11 cellular contexts compared by ENCODE assay signal in the genomic region with DNA sequence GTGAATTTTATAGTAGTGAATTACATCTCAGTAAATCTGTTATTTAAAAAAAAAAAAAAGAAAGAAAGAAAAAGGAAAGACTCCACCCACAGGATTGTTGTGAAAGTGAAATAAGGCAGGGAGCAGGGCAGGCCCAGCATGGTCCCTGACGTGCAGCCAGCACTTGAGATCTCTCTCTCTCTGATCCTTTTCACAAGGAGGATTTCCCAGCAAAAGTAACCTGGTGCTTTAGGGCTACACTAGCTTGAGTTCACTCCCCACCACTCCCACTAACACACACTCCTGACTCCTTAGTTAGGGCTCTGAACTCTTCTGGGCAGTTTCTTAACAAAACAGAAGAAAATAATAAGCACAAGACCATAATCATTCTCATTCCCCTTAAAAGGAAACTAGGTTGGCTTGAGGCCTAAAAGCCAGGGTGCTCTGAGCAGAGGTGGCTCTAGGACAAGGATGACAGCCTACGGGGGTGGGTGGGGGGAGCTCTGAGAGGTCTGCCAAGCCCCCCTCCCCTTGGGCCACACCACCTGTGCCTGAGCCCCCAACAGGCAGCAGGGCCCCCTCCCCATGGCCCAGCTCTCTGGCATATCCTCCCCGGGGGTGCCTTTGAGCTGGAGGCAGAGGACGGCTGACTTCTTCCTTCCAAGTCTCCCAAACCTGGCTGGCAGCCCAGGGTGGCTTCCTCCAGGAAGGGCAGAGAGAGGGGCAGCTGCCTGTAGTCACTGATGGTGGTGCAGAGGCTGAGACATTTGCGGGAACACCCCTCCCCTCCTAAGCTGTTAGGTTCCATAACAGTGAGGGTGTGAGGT. TPM values are rescaled to one million over a fixed set of nuclear protein-coding genes. Genes with fewer than 3 reads are reported as not detected.
DNase-seq lines count a peak whose midpoint lies in the region; ATAC-seq, FAIRE-seq and TF ChIP-seq lines count a peak whose summit lies in the region.
"Had no signal": no experiment of that assay in that cellular context is flagged by ENCODE, and none has a peak within 500 bp of the region (broad histone marks: within the 10 kb centered on the region; RNA-seq: fewer than 3 reads in every experiment).

No MANE protein-coding gene starts in this region.

- intact Hi-C loops in pancreas (cut with DNase I), result no loop called here

- H3K36me3 ChIP-seq in HUES48 (ENCODE audit: control insufficient read depth, insufficient read depth, low read length) (no peaks in the 10 kb centered on the region), esophagus (ENCODE audit: control insufficient read depth in 2 of 2, insufficient read depth in 2 of 2, low read length in 1 of 2) (no peaks in the 10 kb centered on the region), pancreas (no peaks in the 10 kb centered on the region)

- 17 to 28% methylated on average over 5 of the region's 5 CpGs for WGBS in esophagus, 2 donors
- WGBS in pancreas, 2 donors, result 56% methylated on average over 5 of the region's 5 CpGs

- H3K27ac ChIP-seq in HUES48 (ENCODE audit: low read depth, low read length) (peak overlapping the region; percentile 11), esophagus (ENCODE audit: low read depth in 2 of 2, low read length in 1 of 2) (peak overlapping the region; percentile 96 to 98), pancreas (peak overlapping the region in 1 of 4 donors; percentile 22)

- H3K9me3 ChIP-seq in HUES48 (ENCODE audit: control insufficient read depth, insufficient read depth, low read length) (no peaks in the 10 kb centered on the region), esophagus (ENCODE audit: control insufficient read depth in 2 of 2, insufficient read depth in 1 of 2, low read depth in 1 of 2, low read length in 1 of 2) (no peaks in the 10 kb centered on the region), pancreas (no peaks in the 10 kb centered on the region)

- ATAC-seq in pancreas, result peak in 3 of 4 donors; percentile 39 to 72 (median 59)
- ATAC-seq in HG03442 (IDR thresholded peaks at IDR 0.05; ENCODE audit: unreplicated experiment), result no peak

- H3K4me1 ChIP-seq in HUES48 (ENCODE audit: control insufficient read depth, insufficient read depth, low read length) (peaks cover 9% of the 10 kb centered on the region), esophagus (ENCODE audit: control insufficient read depth in 2 of 2, insufficient read depth in 2 of 2, low read length in 1 of 2) (peaks cover 2 to 13% of the 10 kb centered on the region in 2 donors), pancreas (no peaks in the 10 kb centered on the region)

- H3K9ac ChIP-seq in HUES48 (ENCODE audit: low read depth, low read length), result no peak overlapping the region

- no peak for TF ChIP-seq CTCF in pancreas (IDR thresholded peaks at IDR 0.05)

- DNase-seq in DMS 273 (lab: John Stamatoyannopoulos, UW; ENCODE audit: unreplicated experiment), result peak; percentile 67
- no peak for DNase-seq in pancreas
- no peak for DNase-seq in NCI-H128 (lab: John Stamatoyannopoulos, UW; ENCODE audit: unreplicated experiment)
- DNase-seq in activated CD8-positive, alpha-beta memory T cell treated with anti-CD3 and anti-CD28 coated beads for 24 hours, result no peak
- DNase-seq in activated CD4-positive, alpha-beta T cell treated with anti-CD3 and anti-CD28 coated beads for 1 hour, result no peak
- DNase-seq: head of caudate nucleus, SIG-M5 had no signal

- no peaks in the 10 kb centered on the region for H3K27me3 ChIP-seq in HUES48 (ENCODE audit: control insufficient read depth, insufficient read depth, low read length)
- H3K27me3 ChIP-seq in esophagus (ENCODE audit: control insufficient read depth in 1 of 2, insufficient read depth in 2 of 2, low read length in 2 of 2), result no peaks in the 10 kb centered on the region
- H3K27me3 ChIP-seq in pancreas, result no peaks in the 10 kb centered on the region

- H3K4me3 ChIP-seq in HUES48 (ENCODE audit: low read depth, low read length) (no peak overlapping the region), esophagus (ENCODE audit: low read depth in 1 of 2, low read length in 2 of 2) (peak overlapping the region; percentile 51 to 59), pancreas (no peak overlapping the region)

- FAIRE-seq in pancreas (lab: Jason Lieb, UNC), result no peak

RNA-seq across cellular contexts. Expression of gene TMEM40, which starts 0.8 kb away (rescaled TPM):
- polyA plus RNA-seq in esophagus (100 to 1,000 TPM; 277 to 722 TPM), pancreas (under 1 TPM in 1 of 2 donors, not detected in 1; 0.38 TPM)
- total RNA-seq in pancreas, result not detected
- total RNA-seq: temporal lobe had no signal

RNA-seq across cellular contexts. Expression of gene CAND2, which starts 38.3 kb away (rescaled TPM):
- 1 to 10 TPM in 1 of 2 donors, under 1 TPM in 1; 0.84 to 1.2 TPM for polyA plus RNA-seq in esophagus
- 1 to 10 TPM; 1.6 to 3.8 (median 2.9) TPM for total RNA-seq in pancreas
- 1 to 10 TPM; 3.3 to 6.2 TPM for polyA plus RNA-seq in pancreas

Comparison
In these comparisons a context has a peak if more than half of its experiments do, and no peak if none do; other contexts are left out.
1. H3K4me3 ChIP-seq: peak in esophagus (2 of 2); none in HUES48 (single experiment) and pancreas (0 of 4).
2. RNA of gene TMEM40, which starts 0.8 kb away (polyA plus RNA-seq): 277 to 722 TPM in esophagus; 0.38 TPM in pancreas; every median in the first group is over 100 times any median in the second.